Comparison of ENCODE assay signal across 8 cellular contexts in genomic region chr6:170584954-170585498, GRCh38. TPM values are rescaled to one million over a fixed set of nuclear protein-coding genes. Genes with fewer than 3 reads are reported as not detected.
DNase-seq lines count a peak whose midpoint lies in the region; ATAC-seq and TF ChIP-seq lines count a peak whose summit lies in the region.

No MANE protein-coding gene starts in this region.

- H3K79me2 ChIP-seq in OCI-LY7 (ENCODE audit: insufficient read depth, low read depth, low read length) = peaks cover 34% of the 10 kb centered on the region
- peaks cover 37% of the 10 kb centered on the region for H3K79me2 ChIP-seq in osteoblast (ENCODE audit: insufficient read depth, low read length)

- H3K9me3 Mint-ChIP-seq in HFFc6 = peaks cover 6% of the 10 kb centered on the region

- H4K20me1 ChIP-seq in OCI-LY7 (ENCODE audit: insufficient read depth, low read length) = peaks cover 13% of the 10 kb centered on the region; the same call in 1 of the 2 replicates
- H4K20me1 ChIP-seq in osteoblast (ENCODE audit: insufficient read depth, low read length) = peaks cover 6% of the 10 kb centered on the region

- BruUV-seq in OCI-LY7 (replicated peaks; lab: Mats Ljungman, UMichigan) = TSS peak; percentile 90

- H3K36me3 ChIP-seq in OCI-LY7 (ENCODE audit: insufficient read depth, low read length) (peaks cover 35% of the 10 kb centered on the region), esophagus (ENCODE audit: control insufficient read depth in 2 of 2, insufficient read depth in 2 of 2, low read length in 1 of 2) (no peaks in the 10 kb centered on the region), osteoblast (ENCODE audit: insufficient read depth, low read length) (peaks cover 25% of the 10 kb centered on the region)

- in situ Hi-C loops in GM13976 (cut with MboI; ENCODE audit: low sequenced_read_pairs, unreplicated experiment) = no loop called here

- 3 to 4% methylated on average over 6 of the region's 6 CpGs for WGBS in esophagus, 2 donors

- H3K9me3 ChIP-seq in OCI-LY7 (ENCODE audit: low read length) = no peaks in the 10 kb centered on the region
- no peaks in the 10 kb centered on the region for H3K9me3 ChIP-seq in esophagus (ENCODE audit: control insufficient read depth in 2 of 2, insufficient read depth in 1 of 2, low read depth in 1 of 2, low read length in 1 of 2)
- no peaks in the 10 kb centered on the region for H3K9me3 ChIP-seq in osteoblast (ENCODE audit: low read depth, low read length)

- H3K27ac ChIP-seq in OCI-LY7 (ENCODE audit: low read depth, low read length, poor library complexity, severe bottlenecking) (peak overlapping the region; percentile 87), esophagus (ENCODE audit: low read depth in 2 of 2, low read length in 1 of 2) (peak overlapping the region; percentile 94 to 95), osteoblast (ENCODE audit: low read depth, low read length) (peak overlapping the region; percentile 64)

- H3K27ac Mint-ChIP-seq in HFFc6 = peak overlapping the region; percentile 76

- intact Hi-C loops in OCI-LY7 (cut with micrococcal nuclease; ENCODE audit: unreplicated experiment) = loop anchor here (1.0 kb wide), 1 partner anchor 31 kb away; the partner anchor contains the start of gene TBP

- peak overlapping the region; percentile 72 for H3K4me2 ChIP-seq in OCI-LY7 (ENCODE audit: low read length)
- peak overlapping the region; percentile 91 for H3K4me2 ChIP-seq in osteoblast (ENCODE audit: insufficient read depth, low read length)

- ATAC-seq in GM18517 (IDR thresholded peaks at IDR 0.05; ENCODE audit: unreplicated experiment) = peak; percentile 44

- TF ChIP-seq CTCF in HFFc6 (IDR thresholded peaks at IDR 0.05) = no peak
- no peak for TF ChIP-seq CTCF in OCI-LY7 (conservative IDR thresholded peaks at IDR 0.05; ENCODE audit: low read length)
- TF ChIP-seq CTCF in osteoblast (IDR thresholded peaks at IDR 0.05; ENCODE audit: extremely low read depth, low read depth, low read length) = no peak
- TF ChIP-seq CTCF in GM13976 (IDR thresholded peaks at IDR 0.05; ENCODE audit: borderline replicate concordance, control extremely low read depth, extremely low read depth, insufficient read depth, missing control alignments) = no peak
- no peak for TF ChIP-seq CTCF in GM10266 (IDR thresholded peaks at IDR 0.05; ENCODE audit: control insufficient read depth, insufficient read depth, low read depth, missing control alignments)

- peak overlapping the region; percentile 51; the same call in 1 of the 2 replicates for H2AFZ ChIP-seq in OCI-LY7 (ENCODE audit: low read length)
- peak overlapping the region; percentile 98 for H2AFZ ChIP-seq in osteoblast (ENCODE audit: low read length)

- peak overlapping the region; percentile 99 for H3K4me3 ChIP-seq in OCI-LY7 (ENCODE audit: low read depth, low read length, poor library complexity, severe bottlenecking)
- peak overlapping the region; percentile 83 to 90 for H3K4me3 ChIP-seq in esophagus (ENCODE audit: low read depth in 1 of 2, low read length in 2 of 2)
- H3K4me3 ChIP-seq in osteoblast (ENCODE audit: insufficient read depth, low read length) = peak overlapping the region; percentile 90

- H3K4me1 ChIP-seq in OCI-LY7 (ENCODE audit: insufficient read depth, low read length, poor library complexity, severe bottlenecking) (peaks cover 22% of the 10 kb centered on the region), esophagus (ENCODE audit: control insufficient read depth in 2 of 2, insufficient read depth in 2 of 2, low read length in 1 of 2) (peaks cover 0 to 2% of the 10 kb centered on the region in 2 donors), osteoblast (ENCODE audit: insufficient read depth, low read length) (peaks cover 11% of the 10 kb centered on the region)

- CTCF ChIA-PET in OCI-LY7 (lab: Charles Lee; ENCODE audit: unreplicated experiment) = no interaction called here

- H3K9me2 ChIP-seq in OCI-LY7 (ENCODE audit: insufficient read depth, low read length) = no peaks in the 10 kb centered on the region

- H3K27me3 ChIP-seq in esophagus (ENCODE audit: control insufficient read depth in 1 of 2, insufficient read depth in 2 of 2, low read length in 2 of 2) (no peaks in the 10 kb centered on the region), osteoblast (ENCODE audit: insufficient read depth, low read length) (no peaks in the 10 kb centered on the region)

- H3K4me1 Mint-ChIP-seq in HFFc6 (ENCODE audit: low read depth) = peaks cover 22% of the 10 kb centered on the region

- DNase-seq in HFFc6 (no peak), OCI-LY7 (ENCODE audit: low spot score) (no peak), osteoblast (ENCODE audit: insufficient read length, low spot score, missing footprints) (no peak), GM13976 (ENCODE audit: low spot score) (no peak), GM10266 (ENCODE audit: extremely low spot score) (no peak)
- DNase-seq in activated CD4-positive, alpha-beta T cell treated with anti-CD3 and anti-CD28 coated beads, Interleukin-2, amount 50 U/mL, for 1 hour = no peak

- POLR2A ChIA-PET in OCI-LY7 (lab: Charles Lee) = interaction anchor here (0.6 to 1.7 kb wide), 4 partner anchors 9 to 33 kb away, joined by 4 to 14 read pairs (median 7); partner anchors contain the start of gene TBP

- peak overlapping the region; percentile 96 for H3K4me3 Mint-ChIP-seq in HFFc6

- peaks cover 30% of the 10 kb centered on the region for H3K36me3 Mint-ChIP-seq in HFFc6 (ENCODE audit: low read depth)

- H3K27me3 Mint-ChIP-seq in HFFc6 (ENCODE audit: insufficient read depth) = peaks cover 2% of the 10 kb centered on the region

RNA-seq across cellular contexts. Expression of gene PDCD2, which starts 0.6 kb away (rescaled TPM):
- 10 to 100 TPM; 62.3 to 73.7 (median 69.0) TPM for total RNA-seq in HFFc6 (2021; fragmentation: NEBNext Ultra II Directional; extraction: Animal tissue kit (Norgen Biotek cat#: 25700))
- 92.8 and 98.5 TPM in 2 replicates for total RNA-seq in OCI-LY7 (2014; rRNA removed; shearing (Covaris generic))
- total RNA-seq in OCI-LY7 (2022) (109 and 115 TPM in 2 replicates), osteoblast (62.2 and 69.5 TPM in 2 replicates)
- 10 to 100 TPM; 41.3 to 45.1 TPM for polyA plus RNA-seq in esophagus

RNA-seq across cellular contexts. Expression of gene TBP, which starts 30.9 kb away (rescaled TPM):
- total RNA-seq in HFFc6 (2021; fragmentation: NEBNext Ultra II Directional; extraction: Animal tissue kit (Norgen Biotek cat#: 25700)) = 10 to 100 TPM; 12.6 to 16.3 (median 14.8) TPM
- total RNA-seq in OCI-LY7 (2014; rRNA removed; shearing (Covaris generic)) = 22.4 and 29.2 TPM in 2 replicates
- total RNA-seq in OCI-LY7 (2022) = 23.3 and 30.9 TPM in 2 replicates
- 1 to 10 TPM; 5.7 to 7.2 TPM for polyA plus RNA-seq in esophagus
- total RNA-seq in osteoblast = 11.9 and 15.0 TPM in 2 replicates

RNA-seq across cellular contexts. Expression of gene PSMB1, which starts 31.9 kb away (rescaled TPM):
- total RNA-seq in HFFc6 (2021; fragmentation: NEBNext Ultra II Directional; extraction: Animal tissue kit (Norgen Biotek cat#: 25700)) = 100 to 1,000 TPM; 227 to 265 (median 252) TPM
- total RNA-seq in OCI-LY7 (2014; rRNA removed; shearing (Covaris generic)) = 190 and 219 TPM in 2 replicates
- total RNA-seq in OCI-LY7 (2022) = 166 and 193 TPM in 2 replicates
- polyA plus RNA-seq in esophagus = 100 to 1,000 TPM; 138 to 228 TPM
- total RNA-seq in osteoblast = 265 and 279 TPM in 2 replicates
